8 cellular contexts compared by ENCODE assay signal in genomic region chr22:39317084-39317755, GRCh38. TPM values are rescaled to one million over a fixed set of nuclear protein-coding genes. Genes with fewer than 3 reads are reported as not detected.
A peak's percentile ranks its signal among the peaks of the same experiment; 100 is the strongest.
DNase-seq lines count a peak whose midpoint lies in the region; ATAC-seq, FAIRE-seq and TF ChIP-seq lines count a peak whose summit lies in the region.

No MANE protein-coding gene starts in this region.

- POLR2A ChIA-PET in Panc1 (lab: Charles Lee), result interaction anchor here (0.6 to 0.7 kb wide), 2 partner anchors 208 to 656 kb away, joined by 3 to 4 read pairs; no protein-coding TSS in a partner anchor

- H3K36me3 ChIP-seq in Panc1 (ENCODE audit: control insufficient read depth, insufficient read depth, low read length), result peaks cover 20% of the 10 kb centered on the region
- peaks cover 11% of the 10 kb centered on the region for H3K36me3 ChIP-seq in neural progenitor cell
- peaks cover 59 to 61% (median 60%) of the 10 kb centered on the region in 3 donors for H3K36me3 ChIP-seq in tibial artery

- no peak overlapping the region for H2AFZ ChIP-seq in neural progenitor cell (replicated peaks)

- peak; percentile 14 for FAIRE-seq in GM12892 (lab: Jason Lieb, UNC)

- H3K27me3 Mint-ChIP-seq in neural progenitor cell (ENCODE audit: insufficient read depth, low read depth), result peaks cover 11% of the 10 kb centered on the region

- peak overlapping the region; percentile 100 for H3K4me3 Mint-ChIP-seq in neural progenitor cell

- intact Hi-C loops in Panc1 (cut with micrococcal nuclease; ENCODE audit: unreplicated experiment), result no loop called here
- intact Hi-C loops in dorsolateral prefrontal cortex (cut with DNase I), result loop anchor here (2.0 to 10.0 kb wide), 7 partner anchors 85 to 552 kb away; partner anchors contain the start of genes ATF4 (in 1 of the 2), CBX6 (in 1 of the 2) and RPS19BP1 (in 1 of the 2)
- intact Hi-C loops in tibial artery (cut with DNase I; ENCODE audit: low total_unique reads), result loop anchor here (5.0 kb wide), 1 partner anchor 210 kb away; no protein-coding TSS in a partner anchor

- no peak for ATAC-seq in Panc1

- in situ Hi-C loops in Panc1 (cut with HindIII; ENCODE audit: low pct_unique_long_range_greater_than_20kb, low sequenced_read_pairs), result no loop called here

- no peaks in the 10 kb centered on the region for H3K9me3 ChIP-seq in Panc1 (ENCODE audit: control insufficient read depth, insufficient read depth, low read depth, low read length)
- no peaks in the 10 kb centered on the region for H3K9me3 ChIP-seq in neural progenitor cell (ENCODE audit: low read depth)
- H3K9me3 ChIP-seq in tibial artery, result no peaks in the 10 kb centered on the region

- peak overlapping the region; percentile 96 for H3K4me2 ChIP-seq in neural progenitor cell

- CTCF ChIA-PET in Panc1 (lab: Charles Lee), result interaction anchor here (0.6 to 1.1 kb wide), 2 partner anchors 145 to 336 kb away, joined by 3 read pairs; no protein-coding TSS in a partner anchor

- H3K27ac Mint-ChIP-seq in neural progenitor cell, result no peak overlapping the region

- peak overlapping the region; percentile 91 to 96 for H3K4me3 ChIP-seq in Panc1 (ENCODE audit: low read depth in 2 of 2, low read length in 2 of 2)
- peak overlapping the region in 50 of 59 donors; percentile 5 to 95 (median 80) for H3K4me3 ChIP-seq in dorsolateral prefrontal cortex
- H3K4me3 ChIP-seq in neural progenitor cell, result peak overlapping the region; percentile 75
- H3K4me3 ChIP-seq in tibial artery, result no peak overlapping the region

- H3K27ac ChIP-seq in Panc1 (ENCODE audit: low read length) (peak overlapping the region; percentile 98), dorsolateral prefrontal cortex (peak overlapping the region in 38 of 59 donors; percentile 2 to 100 (median 60)), neural progenitor cell (peak overlapping the region; percentile 35), tibial artery (peak overlapping the region in 1 of 2 donors; percentile 99)

- H4K20me1 ChIP-seq in neural progenitor cell (ENCODE audit: low read depth), result peaks cover 68% of the 10 kb centered on the region

- TF ChIP-seq POLR2A in GM12892 (IDR thresholded peaks at IDR 0.05; ENCODE audit: low read depth, low read length), result no peak

- H3K27me3 ChIP-seq in Panc1 (ENCODE audit: control insufficient read depth, insufficient read depth, low read length) (no peaks in the 10 kb centered on the region), dorsolateral prefrontal cortex (no peaks in the 10 kb centered on the region), neural progenitor cell (no peaks in the 10 kb centered on the region), tibial artery (no peaks in the 10 kb centered on the region)

- peaks cover 42% of the 10 kb centered on the region for H3K4me1 Mint-ChIP-seq in neural progenitor cell

- DNase-seq in GM12892 (ENCODE audit: insufficient read length) (no peak), Panc1 (ENCODE audit: low read depth, low spot score) (no peak), dorsolateral prefrontal cortex (no peak), neural progenitor cell (ENCODE audit: low spot score) (no peak), NCI-H510A treated with DMSO at 0.1 percent for 48 hours (lab: John Stamatoyannopoulos, UW) (no peak), tibial artery (no peak), NOMO-1 treated with DMSO at 0.1 percent for 48 hours (lab: John Stamatoyannopoulos, UW; ENCODE audit: unreplicated experiment) (no peak)
- no peak for DNase-seq in stimulated activated CD4-positive, alpha-beta T cell treated with anti-CD3 and anti-CD28 coated beads, Interleukin-4, amount 100 ng/mL, for 4 hours

- H3K9me3 Mint-ChIP-seq in neural progenitor cell, result no peaks in the 10 kb centered on the region

- peaks cover 47% of the 10 kb centered on the region for H3K36me3 Mint-ChIP-seq in neural progenitor cell

- BruUV-seq in Panc1 (replicated peaks; lab: Mats Ljungman, UMichigan), result no TSS peak

- TF ChIP-seq CTCF in Panc1 (IDR thresholded peaks at IDR 0.05), result no peak
- TF ChIP-seq CTCF in dorsolateral prefrontal cortex (IDR thresholded peaks at IDR 0.05 in 54 of 56, conservative IDR thresholded peaks at IDR 0.05 in 2 of 56; ENCODE audit: low read depth in 1 of 56, partially characterized antibody in 56 of 56), result no peak
- TF ChIP-seq CTCF in neural progenitor cell (IDR thresholded peaks at IDR 0.05), result no peak
- TF ChIP-seq CTCF in tibial artery (IDR thresholded peaks at IDR 0.05), result no peak

- peaks cover 84% of the 10 kb centered on the region for H3F3A ChIP-seq in neural progenitor cell (ENCODE audit: low read depth)

- H3K79me2 ChIP-seq in neural progenitor cell (ENCODE audit: low read depth), result peaks cover 62% of the 10 kb centered on the region

- H3K9ac ChIP-seq in neural progenitor cell, result peak overlapping the region; percentile 96

- H3K4me1 ChIP-seq in Panc1 (ENCODE audit: control insufficient read depth, insufficient read depth, low read length) (peaks cover 36% of the 10 kb centered on the region), neural progenitor cell (peaks cover 32% of the 10 kb centered on the region), tibial artery (peaks cover 0 to 50% (median 32%) of the 10 kb centered on the region in 4 donors)

RNA-seq across cellular contexts. Expression of gene RPL3, which starts 2.2 kb away (rescaled TPM):
- polyA plus RNA-seq in GM12892 (2012; ENCODE audit: missing spikeins), result 4,953 TPM
- total RNA-seq in Panc1 (2021; ENCODE audit: unreplicated experiment) (885 TPM), dorsolateral prefrontal cortex (100 to 1,000 TPM; 562 to 963 (median 699) TPM), neural progenitor cell (ENCODE audit: low replicate concordance) (3,021 and 4,709 TPM in 2 replicates)
- polyA plus RNA-seq in Panc1 (2012; ENCODE audit: insufficient read length), result 1,559 TPM

RNA-seq across cellular contexts. Expression of gene SYNGR1, which starts 32.6 kb away (rescaled TPM):
- polyA plus RNA-seq in GM12892 (2012; ENCODE audit: missing spikeins), result 3.1 TPM
- 17.8 TPM for total RNA-seq in Panc1 (2021; ENCODE audit: unreplicated experiment)
- 47.0 TPM for polyA plus RNA-seq in Panc1 (2012; ENCODE audit: insufficient read length)
- total RNA-seq in dorsolateral prefrontal cortex, result 100 to 1,000 TPM; 108 to 421 (median 288) TPM
- total RNA-seq in neural progenitor cell (ENCODE audit: low replicate concordance), result 11.0 and 26.9 TPM in 2 replicates

Comparison
In these comparisons a context has a peak if more than half of its experiments do, and no peak if none do; other contexts are left out.
1. H3K4me3 ChIP-seq: peak in Panc1 (2 of 2), dorsolateral prefrontal cortex (50 of 59) and neural progenitor cell (single experiment); none in tibial artery (0 of 2).